ENCODE assay signal across 7 cellular contexts in genomic region chr12:86627001-86627400, GRCh38.
"Had no signal": no experiment of that assay in that cellular context is flagged by ENCODE, and none has a peak within 500 bp of the region (broad histone marks: within the 10 kb centered on the region; RNA-seq: fewer than 3 reads in every experiment).

No MANE protein-coding gene starts in this region.

- FAIRE-seq: HepG2, HTR-8/SVneo, K562 had no signal

- DNase-seq: IMR-90, KBM-7, KG1 had no signal

- ATAC-seq: HepG2, K562 had no signal

- H3K4me3 ChIP-seq: K562 had no signal

- H3K27ac ChIP-seq: HL-60 had no signal
